8 cellular contexts compared by ENCODE assay signal in genomic region chr2:47767880-47768609, GRCh38. TPM values are rescaled to one million over a fixed set of nuclear protein-coding genes. Genes with fewer than 3 reads are reported as not detected.
DNase-seq lines count a peak whose midpoint lies in the region; ATAC-seq and TF ChIP-seq lines count a peak whose summit lies in the region.

No MANE protein-coding gene starts in this region.

- TF ChIP-seq POLR2A in erythroblast (IDR thresholded peaks at IDR 0.05; ENCODE audit: low read length), result no peak

- H3K4me1 ChIP-seq in HEK293 (ENCODE audit: control insufficient read depth, insufficient read depth, low read length), result no peaks in the 10 kb centered on the region; the same call in 1 of the 2 replicates

- CTCF ChIA-PET in HEK293 (lab: Yijun Ruan, JAX), result interaction anchor here (0.6 to 3.3 kb wide), 56 partner anchors 9 to 1303 kb away, joined by 3 to 72 read pairs (median 4); partner anchors contain the start of gene MSH6

- ATAC-seq in naive thymus-derived CD8-positive, alpha-beta T cell, result peak; percentile 85 to 93
- ATAC-seq in stimulated activated memory B cell treated with anti-CD40 and anti-IgM and Interleukin-4, amounts not matched to agents 10 μg/mL and 1 μg/mL and 100 μg/mL, for 72 hours, result peak; percentile 84

- peak; percentile 81 for TF ChIP-seq CTCF in HEK293 (tag by site-specific recombination; IDR thresholded peaks at IDR 0.05)

- H3K27ac Mint-ChIP-seq in naive thymus-derived CD8-positive, alpha-beta T cell, result peak overlapping the region in 3 of 10 donors; percentile 19 to 65 (median 61)
- peak overlapping the region; percentile 61 for H3K27ac Mint-ChIP-seq in stimulated activated memory B cell treated with anti-CD40 and anti-IgM and Interleukin-4, amounts not matched to agents 10 μg/mL and 1 μg/mL and 100 μg/mL, for 72 hours

- no peak overlapping the region for H3K27ac ChIP-seq in HEK293 (ENCODE audit: extremely low read depth, low read depth, low read length)

- H3K36me3 ChIP-seq in HEK293 (ENCODE audit: control insufficient read depth in 2 of 2, insufficient read depth in 1 of 2, low read length in 2 of 2), result no peaks in the 10 kb centered on the region

- no peaks in the 10 kb centered on the region for H3K36me3 Mint-ChIP-seq in naive thymus-derived CD8-positive, alpha-beta T cell
- no peaks in the 10 kb centered on the region for H3K36me3 Mint-ChIP-seq in stimulated activated memory B cell treated with anti-CD40 and anti-IgM and Interleukin-4, amounts not matched to agents 10 μg/mL and 1 μg/mL and 100 μg/mL, for 72 hours

- peaks cover 1 to 9% (median 5%) of the 10 kb centered on the region in 4 donors for H3K4me1 Mint-ChIP-seq in naive thymus-derived CD8-positive, alpha-beta T cell
- peaks cover 10% of the 10 kb centered on the region for H3K4me1 Mint-ChIP-seq in stimulated activated memory B cell treated with anti-CD40 and anti-IgM and Interleukin-4, amounts not matched to agents 10 μg/mL and 1 μg/mL and 100 μg/mL, for 72 hours

- DNase-seq in ELF-1 (ENCODE audit: low read depth, low spot score) (peak; percentile 92), NCI-H69 (lab: John Stamatoyannopoulos, UW) (peak; percentile 18), erythroblast (lab: John Stamatoyannopoulos, UW) (peak; percentile 56 to 81), NCI-H446 treated with DMSO at 0.1 percent for 48 hours (lab: John Stamatoyannopoulos, UW) (no peak)
- peak; percentile 75 for DNase-seq in activated CD8-positive, alpha-beta memory T cell treated with anti-CD3 and anti-CD28 coated beads, Interleukin-2, amount 50 U/mL, for 4 hours
- DNase-seq in naive thymus-derived CD8-positive, alpha-beta T cell, result peak; percentile 38 to 78 (median 68)

- H3K4me3 ChIP-seq in HEK293 (ENCODE audit: low read depth, low read length), result no peak overlapping the region

- POLR2A ChIA-PET in HEK293 (lab: Yijun Ruan, JAX), result interaction anchor here (0.6 to 1.0 kb wide), 3 partner anchors 15 to 49 kb away, joined by 3 to 5 read pairs (median 3); partner anchors contain the start of gene MSH6
- POLR2A ChIA-PET in naive thymus-derived CD8-positive, alpha-beta T cell (lab: Charles Lee), result interaction anchor here (0.7 to 1.8 kb wide), 2 partner anchors 428 to 433 kb away, joined by 4 read pairs; no protein-coding TSS in a partner anchor

- peak overlapping the region in 9 of 10 donors; percentile 25 to 63 (median 45) for H3K4me3 Mint-ChIP-seq in naive thymus-derived CD8-positive, alpha-beta T cell
- H3K4me3 Mint-ChIP-seq in stimulated activated memory B cell treated with anti-CD40 and anti-IgM and Interleukin-4, amounts not matched to agents 10 μg/mL and 1 μg/mL and 100 μg/mL, for 72 hours, result no peak overlapping the region

- H3K9me3 ChIP-seq in HEK293 (ENCODE audit: control insufficient read depth, insufficient read depth, low read depth, low read length), result no peaks in the 10 kb centered on the region

- no peaks in the 10 kb centered on the region for H3K27me3 Mint-ChIP-seq in naive thymus-derived CD8-positive, alpha-beta T cell
- H3K27me3 Mint-ChIP-seq in stimulated activated memory B cell treated with anti-CD40 and anti-IgM and Interleukin-4, amounts not matched to agents 10 μg/mL and 1 μg/mL and 100 μg/mL, for 72 hours, result no peaks in the 10 kb centered on the region

- no peaks in the 10 kb centered on the region for H3K9me3 Mint-ChIP-seq in naive thymus-derived CD8-positive, alpha-beta T cell
- no peaks in the 10 kb centered on the region for H3K9me3 Mint-ChIP-seq in stimulated activated memory B cell treated with anti-CD40 and anti-IgM and Interleukin-4, amounts not matched to agents 10 μg/mL and 1 μg/mL and 100 μg/mL, for 72 hours

TF ChIP-seq in HEK293, 187 proteins besides CTCF, POLR2A, EP300 and RAD21:
- TF ChIP-seq SCRT2 (tag by site-specific recombination; IDR thresholded peaks at IDR 0.05) (peak; percentile 54), ZFHX2 (tag by site-specific recombination; conservative IDR thresholded peaks at IDR 0.05) (0 out of 2 replicates have a peak, but pooled peaks have one; percentile 9), ZNF366 (tag by site-specific recombination; conservative IDR thresholded peaks at IDR 0.05) (0 out of 2 replicates have a peak, but pooled peaks have one; percentile 24), ZNF280C (tag by site-specific recombination; IDR thresholded peaks at IDR 0.05) (no peak), ZNF362 (tag by site-specific recombination; IDR thresholded peaks at IDR 0.05) (no peak), ZNF529 (tag by site-specific recombination; IDR thresholded peaks at IDR 0.05; ENCODE audit: insufficient replicate concordance) (no peak), ZNF23 (tag by site-specific recombination; IDR thresholded peaks at IDR 0.05; ENCODE audit: borderline replicate concordance) (no peak), SCRT1 (tag by site-specific recombination; IDR thresholded peaks at IDR 0.05; ENCODE audit: borderline replicate concordance) (0 out of 2 replicates have a peak, but pooled peaks have one; percentile 13), ZNF292 (tag by site-specific recombination; IDR thresholded peaks at IDR 0.05; ENCODE audit: borderline replicate concordance, low read depth) (no peak), ZNF654 (tag by site-specific recombination; IDR thresholded peaks at IDR 0.05; ENCODE audit: low read depth) (peak; percentile 62), ZNF837 (tag by site-specific recombination; IDR thresholded peaks at IDR 0.05) (no peak), ZBTB48 (tag by site-specific recombination; IDR thresholded peaks at IDR 0.05) (peak; percentile 67; the same call in 1 of the 2 replicates)
TF ChIP-seq in HEK293: peak in this region for 6.

RNA-seq across cellular contexts. Expression of gene MSH6, which starts 14.9 kb away (rescaled TPM):
- total RNA-seq in naive thymus-derived CD8-positive, alpha-beta T cell, result 10 to 100 TPM; 41.7 to 43.3 TPM
- 10 to 100 TPM; 17.7 to 28.9 (median 18.2) TPM for polyA plus RNA-seq in naive thymus-derived CD8-positive, alpha-beta T cell
